ENCODE assay signal across 1 cellular context in the genomic region with DNA sequence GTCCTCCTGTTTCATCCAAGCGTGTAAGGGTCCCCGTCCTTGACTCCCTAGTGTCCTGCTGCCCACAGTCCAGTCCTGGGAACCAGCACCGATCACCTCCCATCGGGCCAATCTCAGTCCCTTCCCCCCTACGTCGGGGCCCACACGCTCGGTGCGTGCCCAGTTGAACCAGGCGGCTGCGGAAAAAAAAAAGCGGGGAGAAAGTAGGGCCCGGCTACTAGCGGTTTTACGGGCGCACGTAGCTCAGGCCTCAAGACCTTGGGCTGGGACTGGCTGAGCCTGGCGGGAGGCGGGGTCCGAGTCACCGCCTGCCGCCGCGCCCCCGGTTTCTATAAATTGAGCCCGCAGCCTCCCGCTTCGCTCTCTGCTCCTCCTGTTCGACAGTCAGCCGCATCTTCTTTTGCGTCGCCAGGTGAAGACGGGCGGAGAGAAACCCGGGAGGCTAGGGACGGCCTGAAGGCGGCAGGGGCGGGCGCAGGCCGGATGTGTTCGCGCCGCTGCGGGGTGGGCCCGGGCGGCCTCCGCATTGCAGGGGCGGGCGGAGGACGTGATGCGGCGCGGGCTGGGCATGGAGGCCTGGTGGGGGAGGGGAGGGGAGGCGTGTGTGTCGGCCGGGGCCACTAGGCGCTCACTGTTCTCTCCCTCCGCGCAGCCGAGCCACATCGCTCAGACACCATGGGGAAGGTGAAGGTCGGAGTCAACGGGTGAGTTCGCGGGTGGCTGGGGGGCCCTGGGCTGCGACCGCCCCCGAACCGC.
TF ChIP-seq lines count a peak whose summit lies in the region.

A gene (plus strand): TSS at position 360 of the 756 bp plus-strand sequence. CDS start 316 bp downstream, at position 676.

TF ChIP-seq in HepG2, 621 proteins besides CTCF, POLR2A, EP300 and RAD21 (continued from another document and continues in another):
- TF ChIP-seq, protein P1, sequence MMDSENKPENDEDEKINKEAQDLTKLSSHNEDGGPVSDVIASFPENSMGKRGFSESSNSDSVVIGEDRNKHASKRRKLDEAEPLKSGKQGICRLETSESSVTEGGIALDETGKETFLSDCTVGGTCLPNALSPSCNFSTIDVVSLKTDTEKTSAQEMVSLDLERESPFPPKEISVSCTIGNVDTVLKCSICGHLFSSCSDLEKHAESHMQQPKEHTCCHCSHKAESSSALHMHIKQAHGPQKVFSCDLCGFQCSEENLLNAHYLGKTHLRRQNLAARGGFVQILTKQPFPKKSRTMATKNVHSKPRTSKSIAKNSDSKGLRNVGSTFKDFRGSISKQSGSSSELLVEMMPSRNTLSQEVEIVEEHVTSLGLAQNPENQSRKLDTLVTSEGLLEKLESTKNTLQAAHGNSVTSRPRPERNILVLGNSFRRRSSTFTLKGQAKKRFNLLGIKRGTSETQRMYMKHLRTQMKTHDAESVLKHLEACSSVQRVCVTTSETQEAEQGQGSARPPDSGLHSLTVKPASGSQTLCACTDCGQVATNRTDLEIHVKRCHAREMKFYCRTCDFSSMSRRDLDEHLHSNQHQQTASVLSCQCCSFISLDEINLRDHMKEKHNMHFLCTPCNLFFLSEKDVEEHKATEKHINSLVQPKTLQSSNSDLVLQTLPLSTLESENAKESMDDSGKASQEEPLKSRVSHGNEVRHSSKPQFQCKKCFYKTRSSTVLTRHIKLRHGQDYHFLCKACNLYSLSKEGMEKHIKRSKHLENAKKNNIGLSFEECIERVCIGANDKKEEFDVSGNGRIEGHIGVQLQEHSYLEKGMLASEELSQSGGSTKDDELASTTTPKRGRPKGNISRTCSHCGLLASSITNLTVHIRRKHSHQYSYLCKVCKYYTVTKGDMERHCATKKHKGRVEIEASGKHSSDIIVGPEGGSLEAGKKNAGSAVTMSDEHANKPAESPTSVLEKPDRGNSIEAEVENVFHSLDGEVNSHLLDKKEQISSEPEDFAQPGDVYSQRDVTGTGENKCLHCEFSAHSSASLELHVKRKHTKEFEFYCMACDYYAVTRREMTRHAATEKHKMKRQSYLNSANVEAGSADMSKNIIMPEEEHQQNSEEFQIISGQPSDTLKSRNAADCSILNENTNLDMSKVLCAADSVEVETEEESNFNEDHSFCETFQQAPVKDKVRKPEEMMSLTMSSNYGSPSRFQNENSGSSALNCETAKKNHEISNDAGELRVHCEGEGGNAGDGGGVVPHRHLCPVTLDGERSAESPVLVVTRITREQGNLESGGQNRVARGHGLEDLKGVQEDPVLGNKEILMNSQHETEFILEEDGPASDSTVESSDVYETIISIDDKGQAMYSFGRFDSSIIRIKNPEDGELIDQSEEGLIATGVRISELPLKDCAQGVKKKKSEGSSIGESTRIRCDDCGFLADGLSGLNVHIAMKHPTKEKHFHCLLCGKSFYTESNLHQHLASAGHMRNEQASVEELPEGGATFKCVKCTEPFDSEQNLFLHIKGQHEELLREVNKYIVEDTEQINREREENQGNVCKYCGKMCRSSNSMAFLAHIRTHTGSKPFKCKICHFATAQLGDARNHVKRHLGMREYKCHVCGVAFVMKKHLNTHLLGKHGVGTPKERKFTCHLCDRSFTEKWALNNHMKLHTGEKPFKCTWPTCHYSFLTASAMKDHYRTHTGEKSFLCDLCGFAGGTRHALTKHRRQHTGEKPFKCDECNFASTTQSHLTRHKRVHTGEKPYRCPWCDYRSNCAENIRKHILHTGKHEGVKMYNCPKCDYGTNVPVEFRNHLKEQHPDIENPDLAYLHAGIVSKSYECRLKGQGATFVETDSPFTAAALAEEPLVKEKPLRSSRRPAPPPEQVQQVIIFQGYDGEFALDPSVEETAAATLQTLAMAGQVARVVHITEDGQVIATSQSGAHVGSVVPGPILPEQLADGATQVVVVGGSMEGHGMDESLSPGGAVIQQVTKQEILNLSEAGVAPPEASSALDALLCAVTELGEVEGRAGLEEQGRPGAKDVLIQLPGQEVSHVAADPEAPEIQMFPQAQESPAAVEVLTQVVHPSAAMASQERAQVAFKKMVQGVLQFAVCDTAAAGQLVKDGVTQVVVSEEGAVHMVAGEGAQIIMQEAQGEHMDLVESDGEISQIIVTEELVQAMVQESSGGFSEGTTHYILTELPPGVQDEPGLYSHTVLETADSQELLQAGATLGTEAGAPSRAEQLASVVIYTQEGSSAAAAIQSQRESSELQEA (CRISPR knock-in tag; IDR thresholded peaks at IDR 0.05; ENCODE audit: not compliant biosample characterization), result no peak
- TF ChIP-seq ATF7-NPFF (CRISPR knock-in tag; IDR thresholded peaks at IDR 0.05; ENCODE audit: low read depth) (peak; percentile 78), NR2C2 (CRISPR knock-in tag; IDR thresholded peaks at IDR 0.05; ENCODE audit: borderline replicate concordance) (no peak), POGZ (CRISPR knock-in tag; IDR thresholded peaks at IDR 0.05) (no peak), FIP1L1 (IDR thresholded peaks at IDR 0.05; ENCODE audit: borderline replicate concordance, insufficient read depth, low read depth, low read length) (0 out of 2 replicates have a peak, but pooled peaks have one; percentile 77), SAP130 (CRISPR knock-in tag; IDR thresholded peaks at IDR 0.05; ENCODE audit: low read depth) (peak; percentile 89), ZNF589 (CRISPR knock-in tag; conservative IDR thresholded peaks at IDR 0.05) (peak; percentile 52; the same call in 1 of the 2 replicates), ARNT (IDR thresholded peaks at IDR 0.05) (no peak), ZNF678 (CRISPR knock-in tag; IDR thresholded peaks at IDR 0.05) (no peak), HDAC2 (CRISPR knock-in tag; IDR thresholded peaks at IDR 0.05) (peak; percentile 68), ZFX (CRISPR knock-in tag; IDR thresholded peaks at IDR 0.05; ENCODE audit: low read depth) (peak; percentile 52), TRIM24 (CRISPR knock-in tag; IDR thresholded peaks at IDR 0.05) (no peak), ZNF747 (CRISPR knock-in tag; IDR thresholded peaks at IDR 0.05; ENCODE audit: borderline replicate concordance) (no peak; the same call in none of the 2 replicates), ZNF773 (CRISPR knock-in tag; IDR thresholded peaks at IDR 0.05; ENCODE audit: borderline replicate concordance) (0 out of 2 replicates have a peak, but pooled peaks have one; percentile 70), ZSCAN29 (CRISPR knock-in tag; conservative IDR thresholded peaks at IDR 0.05) (peak; percentile 54; the same call in 1 of the 2 replicates), KMT2A (CRISPR knock-in tag; IDR thresholded peaks at IDR 0.05) (peak; percentile 49; the same call in 1 of the 2 replicates), TAF1 (CRISPR knock-in tag; IDR thresholded peaks at IDR 0.05) (peak; percentile 92), CEBPG (CRISPR knock-in tag; IDR thresholded peaks at IDR 0.05) (no peak), CHCHD3 (CRISPR knock-in tag; IDR thresholded peaks at IDR 0.05) (no peak), ZNF510 (CRISPR knock-in tag; IDR thresholded peaks at IDR 0.05; ENCODE audit: low read depth) (no peak; the same call in 1 of the 2 replicates)
- TF ChIP-seq, protein P2, sequence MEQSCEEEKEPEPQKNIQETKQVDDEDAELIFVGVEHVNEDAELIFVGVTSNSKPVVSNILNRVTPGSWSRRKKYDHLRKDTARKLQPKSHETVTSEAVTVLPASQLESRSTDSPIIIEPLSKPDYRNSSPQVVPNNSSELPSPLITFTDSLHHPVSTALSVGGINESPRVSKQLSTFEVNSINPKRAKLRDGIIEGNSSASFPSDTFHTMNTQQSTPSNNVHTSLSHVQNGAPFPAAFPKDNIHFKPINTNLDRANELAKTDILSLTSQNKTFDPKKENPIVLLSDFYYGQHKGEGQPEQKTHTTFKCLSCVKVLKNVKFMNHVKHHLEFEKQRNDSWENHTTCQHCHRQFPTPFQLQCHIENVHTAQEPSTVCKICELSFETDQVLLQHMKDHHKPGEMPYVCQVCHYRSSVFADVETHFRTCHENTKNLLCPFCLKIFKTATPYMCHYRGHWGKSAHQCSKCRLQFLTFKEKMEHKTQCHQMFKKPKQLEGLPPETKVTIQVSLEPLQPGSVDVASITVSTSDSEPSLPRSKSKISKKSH (CRISPR knock-in tag; IDR thresholded peaks at IDR 0.05; ENCODE audit: borderline replicate concordance), result no peak
- TF ChIP-seq, protein P3, sequence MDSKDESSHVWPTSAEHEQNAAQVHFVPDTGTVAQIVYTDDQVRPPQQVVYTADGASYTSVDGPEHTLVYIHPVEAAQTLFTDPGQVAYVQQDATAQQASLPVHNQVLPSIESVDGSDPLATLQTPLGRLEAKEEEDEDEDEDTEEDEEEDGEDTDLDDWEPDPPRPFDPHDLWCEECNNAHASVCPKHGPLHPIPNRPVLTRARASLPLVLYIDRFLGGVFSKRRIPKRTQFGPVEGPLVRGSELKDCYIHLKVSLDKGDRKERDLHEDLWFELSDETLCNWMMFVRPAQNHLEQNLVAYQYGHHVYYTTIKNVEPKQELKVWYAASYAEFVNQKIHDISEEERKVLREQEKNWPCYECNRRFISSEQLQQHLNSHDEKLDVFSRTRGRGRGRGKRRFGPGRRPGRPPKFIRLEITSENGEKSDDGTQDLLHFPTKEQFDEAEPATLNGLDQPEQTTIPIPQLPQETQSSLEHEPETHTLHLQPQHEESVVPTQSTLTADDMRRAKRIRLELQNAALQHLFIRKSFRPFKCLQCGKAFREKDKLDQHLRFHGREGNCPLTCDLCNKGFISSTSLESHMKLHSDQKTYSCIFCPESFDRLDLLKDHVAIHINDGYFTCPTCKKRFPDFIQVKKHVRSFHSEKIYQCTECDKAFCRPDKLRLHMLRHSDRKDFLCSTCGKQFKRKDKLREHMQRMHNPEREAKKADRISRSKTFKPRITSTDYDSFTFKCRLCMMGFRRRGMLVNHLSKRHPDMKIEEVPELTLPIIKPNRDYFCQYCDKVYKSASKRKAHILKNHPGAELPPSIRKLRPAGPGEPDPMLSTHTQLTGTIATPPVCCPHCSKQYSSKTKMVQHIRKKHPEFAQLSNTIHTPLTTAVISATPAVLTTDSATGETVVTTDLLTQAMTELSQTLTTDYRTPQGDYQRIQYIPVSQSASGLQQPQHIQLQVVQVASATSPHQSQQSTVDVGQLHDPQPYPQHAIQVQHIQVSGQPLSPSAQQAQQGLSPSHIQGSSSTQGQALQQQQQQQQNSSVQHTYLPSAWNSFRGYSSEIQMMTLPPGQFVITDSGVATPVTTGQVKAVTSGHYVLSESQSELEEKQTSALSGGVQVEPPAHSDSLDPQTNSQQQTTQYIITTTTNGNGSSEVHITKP (CRISPR knock-in tag; IDR thresholded peaks at IDR 0.05; ENCODE audit: low read depth), result no peak; the same call in 1 of the 2 replicates
- TF ChIP-seq, protein P4, sequence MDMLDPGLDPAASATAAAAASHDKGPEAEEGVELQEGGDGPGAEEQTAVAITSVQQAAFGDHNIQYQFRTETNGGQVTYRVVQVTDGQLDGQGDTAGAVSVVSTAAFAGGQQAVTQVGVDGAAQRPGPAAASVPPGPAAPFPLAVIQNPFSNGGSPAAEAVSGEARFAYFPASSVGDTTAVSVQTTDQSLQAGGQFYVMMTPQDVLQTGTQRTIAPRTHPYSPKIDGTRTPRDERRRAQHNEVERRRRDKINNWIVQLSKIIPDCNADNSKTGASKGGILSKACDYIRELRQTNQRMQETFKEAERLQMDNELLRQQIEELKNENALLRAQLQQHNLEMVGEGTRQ (IDR thresholded peaks at IDR 0.05; ENCODE audit: low read depth, low read length), result no peak
- TF ChIP-seq, protein P4 (CRISPR knock-in tag; IDR thresholded peaks at IDR 0.05; ENCODE audit: borderline replicate concordance), result no peak
- TF ChIP-seq, protein P5, sequence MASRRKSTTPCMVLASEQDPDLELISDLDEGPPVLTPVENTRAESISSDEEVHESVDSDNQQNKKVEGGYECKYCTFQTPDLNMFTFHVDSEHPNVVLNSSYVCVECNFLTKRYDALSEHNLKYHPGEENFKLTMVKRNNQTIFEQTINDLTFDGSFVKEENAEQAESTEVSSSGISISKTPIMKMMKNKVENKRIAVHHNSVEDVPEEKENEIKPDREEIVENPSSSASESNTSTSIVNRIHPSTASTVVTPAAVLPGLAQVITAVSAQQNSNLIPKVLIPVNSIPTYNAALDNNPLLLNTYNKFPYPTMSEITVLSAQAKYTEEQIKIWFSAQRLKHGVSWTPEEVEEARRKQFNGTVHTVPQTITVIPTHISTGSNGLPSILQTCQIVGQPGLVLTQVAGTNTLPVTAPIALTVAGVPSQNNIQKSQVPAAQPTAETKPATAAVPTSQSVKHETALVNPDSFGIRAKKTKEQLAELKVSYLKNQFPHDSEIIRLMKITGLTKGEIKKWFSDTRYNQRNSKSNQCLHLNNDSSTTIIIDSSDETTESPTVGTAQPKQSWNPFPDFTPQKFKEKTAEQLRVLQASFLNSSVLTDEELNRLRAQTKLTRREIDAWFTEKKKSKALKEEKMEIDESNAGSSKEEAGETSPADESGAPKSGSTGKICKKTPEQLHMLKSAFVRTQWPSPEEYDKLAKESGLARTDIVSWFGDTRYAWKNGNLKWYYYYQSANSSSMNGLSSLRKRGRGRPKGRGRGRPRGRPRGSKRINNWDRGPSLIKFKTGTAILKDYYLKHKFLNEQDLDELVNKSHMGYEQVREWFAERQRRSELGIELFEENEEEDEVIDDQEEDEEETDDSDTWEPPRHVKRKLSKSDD (CRISPR knock-in tag; IDR thresholded peaks at IDR 0.05; ENCODE audit: low read depth), result no peak; the same call in 1 of the 2 replicates
- TF ChIP-seq, protein P6, sequence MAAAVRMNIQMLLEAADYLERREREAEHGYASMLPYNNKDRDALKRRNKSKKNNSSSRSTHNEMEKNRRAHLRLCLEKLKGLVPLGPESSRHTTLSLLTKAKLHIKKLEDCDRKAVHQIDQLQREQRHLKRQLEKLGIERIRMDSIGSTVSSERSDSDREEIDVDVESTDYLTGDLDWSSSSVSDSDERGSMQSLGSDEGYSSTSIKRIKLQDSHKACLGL (CRISPR knock-in tag; IDR thresholded peaks at IDR 0.05), result no peak
- TF ChIP-seq, protein P7, sequence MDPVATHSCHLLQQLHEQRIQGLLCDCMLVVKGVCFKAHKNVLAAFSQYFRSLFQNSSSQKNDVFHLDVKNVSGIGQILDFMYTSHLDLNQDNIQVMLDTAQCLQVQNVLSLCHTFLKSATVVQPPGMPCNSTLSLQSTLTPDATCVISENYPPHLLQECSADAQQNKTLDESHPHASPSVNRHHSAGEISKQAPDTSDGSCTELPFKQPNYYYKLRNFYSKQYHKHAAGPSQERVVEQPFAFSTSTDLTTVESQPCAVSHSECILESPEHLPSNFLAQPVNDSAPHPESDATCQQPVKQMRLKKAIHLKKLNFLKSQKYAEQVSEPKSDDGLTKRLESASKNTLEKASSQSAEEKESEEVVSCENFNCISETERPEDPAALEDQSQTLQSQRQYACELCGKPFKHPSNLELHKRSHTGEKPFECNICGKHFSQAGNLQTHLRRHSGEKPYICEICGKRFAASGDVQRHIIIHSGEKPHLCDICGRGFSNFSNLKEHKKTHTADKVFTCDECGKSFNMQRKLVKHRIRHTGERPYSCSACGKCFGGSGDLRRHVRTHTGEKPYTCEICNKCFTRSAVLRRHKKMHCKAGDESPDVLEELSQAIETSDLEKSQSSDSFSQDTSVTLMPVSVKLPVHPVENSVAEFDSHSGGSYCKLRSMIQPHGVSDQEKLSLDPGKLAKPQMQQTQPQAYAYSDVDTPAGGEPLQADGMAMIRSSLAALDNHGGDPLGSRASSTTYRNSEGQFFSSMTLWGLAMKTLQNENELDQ (CRISPR knock-in tag; IDR thresholded peaks at IDR 0.05; ENCODE audit: borderline replicate concordance), result peak; percentile 62; the same call in 1 of the 2 replicates
